8 cellular contexts compared by ENCODE assay signal in the genomic region with DNA sequence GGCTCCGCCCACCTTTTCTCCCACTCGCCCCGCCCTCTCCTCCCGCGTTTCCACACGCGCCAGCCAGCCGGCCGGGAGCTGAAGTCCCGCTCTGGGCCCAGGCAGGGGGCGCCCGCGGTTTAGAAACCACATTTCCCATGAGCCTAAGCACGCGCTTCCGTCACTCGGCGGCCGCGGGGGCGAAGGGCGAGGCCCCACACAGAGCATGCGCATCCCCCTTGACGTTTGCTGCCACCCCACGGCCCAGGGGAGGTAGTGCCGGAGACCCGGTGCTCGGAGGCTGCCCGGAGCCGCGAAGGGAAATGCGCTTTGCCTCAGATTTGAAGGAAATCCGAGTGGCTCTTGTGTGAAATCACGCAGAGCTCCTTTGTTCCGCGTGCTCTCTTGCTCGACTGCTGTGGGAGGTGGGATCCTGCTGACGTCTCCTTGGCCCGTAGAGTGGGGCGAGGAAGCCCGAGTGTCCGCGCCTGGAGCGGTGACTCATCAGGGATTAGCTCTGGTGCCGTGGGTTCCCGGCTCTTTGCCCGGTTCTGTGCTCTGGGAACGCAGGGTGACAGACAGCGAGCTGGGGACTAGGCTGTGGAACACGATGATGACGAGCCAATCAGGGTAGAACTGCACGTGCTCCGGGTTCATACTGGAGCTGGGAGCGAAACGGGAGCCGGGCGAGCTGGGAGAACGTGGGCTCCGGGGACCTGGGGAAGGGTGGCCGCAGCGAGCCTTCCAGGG. TPM values are rescaled to one million over a fixed set of nuclear protein-coding genes. Genes with fewer than 3 reads are reported as not detected.
A peak's percentile ranks its signal among the peaks of the same experiment; 100 is the strongest.
DNase-seq lines count a peak whose midpoint lies in the region; ATAC-seq, FAIRE-seq and TF ChIP-seq lines count a peak whose summit lies in the region.

No MANE protein-coding gene starts in this region.

- POLR2A ChIA-PET in T-cell (lab: Charles Lee): interaction anchor here (0.6 to 1.0 kb wide), 7 partner anchors 173 to 1100 kb away, joined by 3 to 8 read pairs (median 3); no protein-coding TSS in a partner anchor

- ATAC-seq in HG02852 (IDR thresholded peaks at IDR 0.05; ENCODE audit: unreplicated experiment) (peak; percentile 76), T-cell (replicated peaks in 1 of 4) (peak; percentile 84 to 92 (median 85))

- peak; percentile 79 for DNase-seq in GM12892 (ENCODE audit: insufficient read length)
- DNase-seq in NCI-H1436 treated with DMSO at 0.1 percent for 48 hours (lab: John Stamatoyannopoulos, UW): peak; percentile 99
- DNase-seq in T-cell: peak; percentile 94 to 98 (median 97)
- peak; percentile 97 for DNase-seq in amniotic stem cell (lab: John Stamatoyannopoulos, UW)
- peak; percentile 100 for DNase-seq in left ventricle myocardium inferior
- peak; percentile 99 for DNase-seq in prostate gland (ENCODE audit: low spot score)
- DNase-seq in urothelium cell line (ENCODE audit: low spot score): peak; percentile 96

- TF ChIP-seq CTCF in left ventricle myocardium inferior (IDR thresholded peaks at IDR 0.05; ENCODE audit: borderline replicate concordance) (peak; percentile 92), prostate gland (IDR thresholded peaks at IDR 0.05) (peak; percentile 90 to 99 (median 96))

- no peaks in the 10 kb centered on the region for H3K36me3 Mint-ChIP-seq in T-cell

- H3K27ac Mint-ChIP-seq in T-cell: peak overlapping the region; percentile 96 to 97

- H3K4me3 ChIP-seq in left ventricle myocardium inferior: peak overlapping the region; percentile 81
- peak overlapping the region; percentile 67 to 88 for H3K4me3 ChIP-seq in prostate gland

- H3K9me3 Mint-ChIP-seq in T-cell: no peaks in the 10 kb centered on the region

- H3K27me3 ChIP-seq in left ventricle myocardium inferior (ENCODE audit: low read depth) (no peaks in the 10 kb centered on the region), prostate gland (replicated peaks; ENCODE audit: insufficient read depth) (no peaks in the 10 kb centered on the region)

- CTCF ChIA-PET in T-cell (lab: Charles Lee): interaction anchor here in 1 of 2 donors (0.6 to 1.6 kb wide), 8 partner anchors 9 to 1131 kb away, joined by 3 to 11 read pairs (median 4); a partner anchor contains a TSS

- intact Hi-C loops in left ventricle myocardium inferior (cut with micrococcal nuclease): no loop called here
- intact Hi-C loops in prostate gland (cut with DNase I): loop anchor here (2.0 to 10.0 kb wide), 3 partner anchors 176 to 900 kb away; a partner anchor contains a TSS

- no peaks in the 10 kb centered on the region for H3K27me3 Mint-ChIP-seq in T-cell

- H3K4me1 Mint-ChIP-seq in T-cell: peaks cover 15 to 21% (median 16%) of the 10 kb centered on the region in 3 donors

- H3K27ac ChIP-seq in left ventricle myocardium inferior (replicated peaks) (peak overlapping the region; percentile 95), prostate gland (peak overlapping the region; percentile 98)

- WGBS in prostate gland: under 1% methylated on average over 61 of the region's 61 CpGs

- peak overlapping the region; percentile 93 to 97 (median 96) for H3K4me3 Mint-ChIP-seq in T-cell

- peak; percentile 99 for FAIRE-seq in GM12892 (lab: Jason Lieb, UNC)
- peak; percentile 77 for FAIRE-seq in urothelium cell line (lab: Jason Lieb, UNC)

- H3K9me3 ChIP-seq in left ventricle myocardium inferior (replicated peaks) (no peaks in the 10 kb centered on the region), prostate gland (no peaks in the 10 kb centered on the region)

- TF ChIP-seq POLR2A in GM12892 (IDR thresholded peaks at IDR 0.05; ENCODE audit: low read depth, low read length) (peak; percentile 80), prostate gland (IDR thresholded peaks at IDR 0.05) (peak; percentile 6)

- peaks cover 49% of the 10 kb centered on the region for H3K4me1 ChIP-seq in left ventricle myocardium inferior
- no peaks in the 10 kb centered on the region for H3K4me1 ChIP-seq in prostate gland (replicated peaks)

- H3K36me3 ChIP-seq in left ventricle myocardium inferior (no peaks in the 10 kb centered on the region), prostate gland (no peaks in the 10 kb centered on the region)

RNA-seq across cellular contexts. Expression of a gene that starts 0.4 kb away (rescaled TPM):
- polyA plus RNA-seq in GM12892 (2012; ENCODE audit: missing spikeins): 9.6 TPM
- 10 to 100 TPM in 2 of 5 donors, 1 to 10 TPM in 3; 6.2 to 10.9 (median 9.5) TPM for total RNA-seq in T-cell
- total RNA-seq in left ventricle myocardium inferior: 23.0 TPM
- total RNA-seq in prostate gland: 10 to 100 TPM; 29.1 to 52.1 TPM

Comparison
In these comparisons a context has a peak if more than half of its experiments do, and no peak if none do; other contexts are left out.
1. Peak in every context shown above with its lines: DNase-seq, ATAC-seq, H3K4me3 ChIP-seq and H3K27ac ChIP-seq.